39 cellular contexts compared by ENCODE assay signal in the genomic region with DNA sequence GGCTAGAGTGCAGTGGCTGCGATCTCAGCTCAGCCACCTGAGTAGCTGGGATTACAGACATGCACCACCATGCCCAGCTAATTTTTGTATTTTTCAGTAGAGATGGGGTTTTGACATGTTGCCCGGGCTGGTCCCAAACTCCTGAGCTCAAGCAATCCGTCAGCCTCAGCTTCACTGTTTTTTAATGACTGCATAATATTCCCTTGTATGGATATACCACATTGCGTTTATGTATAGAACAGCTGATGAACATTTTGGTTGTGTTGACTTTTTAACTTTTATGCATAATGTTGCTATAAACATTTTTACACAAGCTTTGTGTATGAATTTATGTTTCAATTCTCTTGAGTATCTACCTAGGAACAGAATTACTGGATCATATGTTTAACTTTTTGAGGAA. TPM values are rescaled to one million over a fixed set of nuclear protein-coding genes. Genes with fewer than 3 reads are reported as not detected.
"Had no signal": no experiment of that assay in that cellular context is flagged by ENCODE, and none has a peak within 500 bp of the region (broad histone marks: within the 10 kb centered on the region; RNA-seq: fewer than 3 reads in every experiment).

No MANE protein-coding gene starts in this region.

- H3K27ac ChIP-seq: adrenal gland, ascending aorta, body of pancreas, brain microvascular endothelial cell, breast epithelium, cardiac muscle cell had no signal

- DNase-seq: activated effector memory CD4-positive, alpha-beta T cell treated with anti-CD3 and anti-CD28 coated beads, Interleukin-2, amount 50 U/mL, for 16 hours; activated effector memory CD4-positive, alpha-beta T cell treated with Interleukin-2 at 50 U/mL for 16 hours; activated gamma-delta T cell; activated gamma-delta T cell treated with Interleukin-2 at 50 U/mL for 16 hours; activated naive CD4-positive, alpha-beta T cell; activated naive CD4-positive, alpha-beta T cell treated with anti-CD3 and anti-CD28 coated beads for 36 hours; activated naive CD4-positive, alpha-beta T cell treated with anti-CD3 and anti-CD28 coated beads, Interleukin-2, amount 10 ng/mL, durations not matched to agents 7 days and 5 days; activated naive CD4-positive, alpha-beta T cell treated with anti-CD3 and anti-CD28 coated beads, Interleukin-2, amount 50 U/mL, for 16 hours; activated naive CD4-positive, alpha-beta T cell treated with Interleukin-2 at 50 U/mL for 16 hours; activated naive CD8-positive, alpha-beta T cell treated with anti-CD3 and anti-CD28 coated beads for 36 hours; activated naive CD8-positive, alpha-beta T cell treated with anti-CD3 and anti-CD28 coated beads, Interleukin-2, amount 10 ng/mL, durations not matched to agents 7 days and 5 days; activated naive CD8-positive, alpha-beta T cell treated with anti-CD3 and anti-CD28 coated beads, Interleukin-2, amount 50 U/mL, for 24 hours; activated T-cell treated with anti-CD3 and anti-CD28 coated beads, Interleukin-2, amount 50 U/mL, for 24 hours; activated T-cell treated with anti-CD3 and anti-CD28 coated beads, Interleukin-2, amount 50 U/mL, for 4 hours; activated T-cell treated with anti-CD3 and anti-CD28 coated beads, Interleukin-2, amount 50 U/mL, for 48 hours; activated T-cell treated with anti-CD3 and anti-CD28 coated beads, Interleukin-2, amount 50 U/mL, for 72 hours; adrenal gland; amniotic stem cell; amygdala; anterior cingulate cortex; aorta; body of pancreas; brain microvascular endothelial cell; caudate nucleus; central memory CD4-positive, alpha-beta T cell; cerebellar nuclear complex had no signal

- ATAC-seq: activated naive CD4-positive, alpha-beta T cell treated with anti-CD3 and anti-CD28 coated beads, Interleukin-2, amount 50 U/mL, for 72 hours; activated naive CD8-positive, alpha-beta T cell treated with anti-CD3 and anti-CD28 coated beads, Interleukin-2, amount 50 U/mL, for 24 hours; activated T-cell treated with anti-CD3 and anti-CD28 coated beads, Interleukin-2, amount 50 U/mL, for 4 hours; activated T-cell treated with anti-CD3 and anti-CD28 coated beads, Interleukin-2, amount 50 U/mL, for 72 hours; activated T-helper 17 cell treated with anti-CD3 and anti-CD28 coated beads, Interleukin-2, amount 50 U/mL, for 72 hours; body of pancreas had no signal

- H3K27me3 ChIP-seq: ascending aorta had no signal

- FAIRE-seq: astrocyte, bronchial epithelial cell had no signal

- H3K4me3 ChIP-seq: adrenal gland, ascending aorta, body of pancreas, breast epithelium, cardiac muscle cell had no signal

- H3K9me3 ChIP-seq: adrenal gland, ascending aorta, body of pancreas had no signal

- H3K4me1 ChIP-seq: breast epithelium had no signal

- H3K36me3 ChIP-seq: adrenal gland, ascending aorta, brain microvascular endothelial cell, breast epithelium, cardiac muscle cell had no signal

RNA-seq across cellular contexts. Expression of a gene that starts 4.3 kb away (rescaled TPM):
- total RNA-seq: activated naive CD4-positive, alpha-beta T cell treated with anti-CD3 and anti-CD28 coated beads for 36 hours; activated naive CD4-positive, alpha-beta T cell treated with anti-CD3 and anti-CD28 coated beads, Interleukin-2, amount 50 U/mL, for 72 hours; activated naive CD8-positive, alpha-beta T cell treated with anti-CD3 and anti-CD28 coated beads for 36 hours; activated naive CD8-positive, alpha-beta T cell treated with anti-CD3 and anti-CD28 coated beads, Interleukin-2, amount 10 ng/mL, durations not matched to agents 7 days and 5 days; activated T-cell treated with anti-CD3 and anti-CD28 coated beads, Interleukin-2, amount 50 U/mL, for 4 hours; activated T-cell treated with anti-CD3 and anti-CD28 coated beads, Interleukin-2, amount 50 U/mL, for 72 hours; activated T-helper 1 cell treated with anti-CD3 and anti-CD28 coated beads, Interleukin-12 subunit alpha, Interleukin-12 subunit beta, Interleukin-2, Interleukin-4 antibody, amounts not matched to agents 30 ng/mL and 10 ng/mL and 1 ng/mL, durations not matched to agents 14 hours and 24 hours and 36 hours; activated T-helper 17 cell treated with anti-CD3 and anti-CD28 coated beads, Interleukin-2, amount 50 U/mL, for 72 hours; activated T-helper 2 cell treated with anti-CD3 and anti-CD28 coated beads, Interferon-gamma antibody, Interleukin-2, Interleukin-4, amounts not matched to agents 10 μg/mL and 5 μg/mL and 100 μg/mL, durations not matched to agents 14 hours and 24 hours and 36 hours; aorta; ascending aorta; astrocyte; bronchial epithelial cell; cardiac muscle cell; cardiac septum; cerebellum; chondrocyte had no signal
- polyA plus RNA-seq: aorta, cardiac muscle cell had no signal

RNA-seq across cellular contexts. Expression of a gene that starts 43.9 kb away (rescaled TPM):
- total RNA-seq: activated naive CD4-positive, alpha-beta T cell treated with anti-CD3 and anti-CD28 coated beads for 36 hours; activated naive CD4-positive, alpha-beta T cell treated with anti-CD3 and anti-CD28 coated beads, Interleukin-2, amount 50 U/mL, for 72 hours; activated naive CD8-positive, alpha-beta T cell treated with anti-CD3 and anti-CD28 coated beads for 36 hours; activated naive CD8-positive, alpha-beta T cell treated with anti-CD3 and anti-CD28 coated beads, Interleukin-2, amount 10 ng/mL, durations not matched to agents 7 days and 5 days; activated T-cell treated with anti-CD3 and anti-CD28 coated beads, Interleukin-2, amount 50 U/mL, for 4 hours; activated T-cell treated with anti-CD3 and anti-CD28 coated beads, Interleukin-2, amount 50 U/mL, for 72 hours; activated T-helper 1 cell treated with anti-CD3 and anti-CD28 coated beads, Interleukin-12 subunit alpha, Interleukin-12 subunit beta, Interleukin-2, Interleukin-4 antibody, amounts not matched to agents 30 ng/mL and 10 ng/mL and 1 ng/mL, durations not matched to agents 14 hours and 24 hours and 36 hours; activated T-helper 17 cell treated with anti-CD3 and anti-CD28 coated beads, Interleukin-2, amount 50 U/mL, for 72 hours; activated T-helper 2 cell treated with anti-CD3 and anti-CD28 coated beads, Interferon-gamma antibody, Interleukin-2, Interleukin-4, amounts not matched to agents 10 μg/mL and 5 μg/mL and 100 μg/mL, durations not matched to agents 14 hours and 24 hours and 36 hours; aorta; ascending aorta; astrocyte; body of pancreas; breast epithelium; bronchial epithelial cell; cardiac muscle cell; cardiac septum; cerebellum; chondrocyte had no signal
- polyA plus RNA-seq: adipose tissue, aorta, cardiac muscle cell had no signal
